ENCODE assay signal across 23 cellular contexts in the genomic region with DNA sequence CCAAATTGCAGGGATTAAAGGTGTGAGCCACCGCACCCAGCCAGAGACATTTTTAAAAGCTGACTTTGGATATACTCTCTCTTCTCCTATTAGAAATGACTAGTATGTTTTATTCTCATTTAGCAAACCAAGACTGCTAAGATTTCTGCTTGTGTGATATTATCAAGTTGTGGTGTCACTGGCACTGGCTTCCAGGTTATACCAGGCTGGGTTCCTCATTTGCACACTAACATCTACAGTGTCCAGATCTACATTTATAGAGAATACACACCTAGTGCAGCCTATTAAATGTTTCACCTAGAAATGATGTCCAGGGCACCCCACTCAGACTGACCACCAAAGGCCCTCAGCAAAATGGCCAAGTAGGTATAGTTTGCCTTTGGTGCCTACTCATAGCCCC.
"Had no signal": no experiment of that assay in that cellular context is flagged by ENCODE, and none has a peak within 500 bp of the region (broad histone marks: within the 10 kb centered on the region; RNA-seq: fewer than 3 reads in every experiment).

No MANE protein-coding gene starts in this region.

- H3K27ac Mint-ChIP-seq: dendritic cell treated with granulocyte-macrophage colony-stimulating factor and Interleukin-4, amounts not matched to agents 40 ng/mL and 50 ng/mL, for 4 days; effector memory CD8-positive, alpha-beta T cell; immature natural killer cell; nephron; stimulated activated memory B cell treated with anti-CD40 and anti-IgM and Interleukin-4, amounts not matched to agents 10 μg/mL and 1 μg/mL and 100 μg/mL, for 72 hours; stimulated activated naive CD8-positive, alpha-beta T cell treated with anti-CD3 and anti-CD28 coated beads, Interleukin-15, Interleukin-2, amounts not matched to agents 100 ng/mL and 50 ng/mL, for 24 hours had no signal

- H3K4me3 ChIP-seq: esophagus muscularis mucosa, gastrocnemius medialis, lung, psoas muscle, right lobe of liver, tibial artery, upper lobe of right lung, vagina had no signal

- H3K27me3 Mint-ChIP-seq: dendritic cell treated with granulocyte-macrophage colony-stimulating factor and Interleukin-4, amounts not matched to agents 40 ng/mL and 50 ng/mL, for 4 days; stimulated activated memory B cell treated with anti-CD40 and anti-IgM and Interleukin-4, amounts not matched to agents 10 μg/mL and 1 μg/mL and 100 μg/mL, for 72 hours; stimulated activated naive CD8-positive, alpha-beta T cell treated with anti-CD3 and anti-CD28 coated beads, Interleukin-15, Interleukin-2, amounts not matched to agents 100 ng/mL and 50 ng/mL, for 24 hours had no signal

- H3K36me3 Mint-ChIP-seq: stimulated activated memory B cell treated with anti-CD40 and anti-IgM and Interleukin-4, amounts not matched to agents 10 μg/mL and 1 μg/mL and 100 μg/mL, for 72 hours had no signal

- H3K27ac ChIP-seq: epithelial cell of prostate, esophagus muscularis mucosa, gastrocnemius medialis, parathyroid adenoma, psoas muscle, right lobe of liver, tibial artery, upper lobe of right lung, vagina had no signal

- DNase-seq: effector memory CD8-positive, alpha-beta T cell; gastrocnemius medialis; glutamatergic neuron; immature natural killer cell; left ventricle myocardium superior; mesenchymal stem cell; midbrain; psoas muscle; retina; right lobe of liver; stimulated activated CD4-positive, alpha-beta T cell treated with anti-CD3 and anti-CD28 coated beads, Interleukin-4, amount 100 ng/mL, for 1 hour; stimulated activated CD8-positive, alpha-beta memory T cell treated with anti-CD3 and anti-CD28 coated beads, Interleukin-4, amount 100 ng/mL, for 48 hours; tibial artery; upper lobe of right lung had no signal

- H3K27me3 ChIP-seq: esophagus muscularis mucosa, gastrocnemius medialis, right lobe of liver, tibial artery, upper lobe of right lung, vagina had no signal

- H3K4me1 ChIP-seq: esophagus muscularis mucosa, gastrocnemius medialis, parathyroid adenoma, psoas muscle, tibial artery, upper lobe of right lung, vagina had no signal

- H3K36me3 ChIP-seq: esophagus muscularis mucosa, gastrocnemius medialis, right lobe of liver, tibial artery, upper lobe of right lung, vagina had no signal

- ATAC-seq: effector memory CD8-positive, alpha-beta T cell; gastrocnemius medialis; left ventricle myocardium superior; psoas muscle; right lobe of liver; stimulated activated memory B cell treated with anti-CD40 and anti-IgM and Interleukin-4, amounts not matched to agents 10 μg/mL and 1 μg/mL and 100 μg/mL, for 72 hours; upper lobe of right lung had no signal

- H3K9me3 ChIP-seq: esophagus muscularis mucosa, gastrocnemius medialis, psoas muscle, right lobe of liver, tibial artery, upper lobe of right lung, vagina had no signal

- H3K9me3 Mint-ChIP-seq: dendritic cell treated with granulocyte-macrophage colony-stimulating factor and Interleukin-4, amounts not matched to agents 40 ng/mL and 50 ng/mL, for 4 days; effector memory CD8-positive, alpha-beta T cell; immature natural killer cell; nephron; stimulated activated memory B cell treated with anti-CD40 and anti-IgM and Interleukin-4, amounts not matched to agents 10 μg/mL and 1 μg/mL and 100 μg/mL, for 72 hours; stimulated activated naive CD8-positive, alpha-beta T cell treated with anti-CD3 and anti-CD28 coated beads, Interleukin-15, Interleukin-2, amounts not matched to agents 100 ng/mL and 50 ng/mL, for 24 hours had no signal

- H3K4me1 Mint-ChIP-seq: immature natural killer cell; nephron; stimulated activated memory B cell treated with anti-CD40 and anti-IgM and Interleukin-4, amounts not matched to agents 10 μg/mL and 1 μg/mL and 100 μg/mL, for 72 hours had no signal

- H3K4me3 Mint-ChIP-seq: dendritic cell treated with granulocyte-macrophage colony-stimulating factor and Interleukin-4, amounts not matched to agents 40 ng/mL and 50 ng/mL, for 4 days; effector memory CD8-positive, alpha-beta T cell; immature natural killer cell; nephron; stimulated activated memory B cell treated with anti-CD40 and anti-IgM and Interleukin-4, amounts not matched to agents 10 μg/mL and 1 μg/mL and 100 μg/mL, for 72 hours; stimulated activated naive CD8-positive, alpha-beta T cell treated with anti-CD3 and anti-CD28 coated beads, Interleukin-15, Interleukin-2, amounts not matched to agents 100 ng/mL and 50 ng/mL, for 24 hours had no signal
